In the genomic region with DNA sequence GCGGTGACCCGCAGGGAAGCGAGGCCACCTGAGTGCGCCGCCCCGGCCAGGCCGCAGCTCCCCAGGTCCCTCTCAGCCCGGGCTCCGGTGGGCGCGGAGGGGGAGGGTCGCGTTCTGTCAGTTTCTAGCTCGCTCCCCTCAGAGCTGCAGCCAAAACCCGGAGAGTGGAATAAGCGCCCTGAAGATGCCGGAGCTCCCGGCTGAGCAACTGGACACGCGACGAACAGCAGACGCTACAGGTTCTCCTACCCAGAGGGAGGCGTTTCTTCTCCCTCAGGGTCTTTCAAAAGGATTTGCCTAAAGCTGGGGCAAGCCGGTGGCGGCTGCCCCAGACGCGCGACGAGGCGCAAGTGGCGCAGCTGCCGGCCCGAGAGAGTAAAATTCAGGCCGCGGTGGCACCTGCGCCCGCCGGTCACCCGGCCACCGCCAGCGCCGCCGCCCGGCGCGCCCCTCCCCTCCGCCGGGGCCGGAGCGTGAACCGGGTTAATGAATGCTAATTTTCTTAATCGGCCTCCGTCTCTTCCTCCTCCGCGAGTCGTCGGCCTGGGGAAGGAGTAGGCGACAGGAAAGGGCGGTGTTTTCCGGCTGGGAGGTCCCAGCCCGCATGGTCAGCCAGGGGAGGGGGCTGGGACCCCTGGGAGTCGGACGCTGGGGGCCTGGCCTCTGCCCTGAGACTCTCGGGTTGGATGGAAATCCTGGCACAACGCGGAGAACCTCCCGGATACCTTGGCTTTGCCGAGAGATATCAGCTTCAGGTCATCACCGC, we compare ENCODE assay signal across 8 cellular contexts. TPM values are rescaled to one million over a fixed set of nuclear protein-coding genes. Genes with fewer than 3 reads are reported as not detected.
A peak's percentile ranks its signal among the peaks of the same experiment; 100 is the strongest.
DNase-seq lines count a peak whose midpoint lies in the region; ATAC-seq and TF ChIP-seq lines count a peak whose summit lies in the region.

No MANE protein-coding gene starts in this region.

- H3K4me3 ChIP-seq in AG10803 (ENCODE audit: low read length) (peak overlapping the region; percentile 69), colonic mucosa (peak overlapping the region; percentile 85)

- TF ChIP-seq CTCF in AG10803 (conservative IDR thresholded peaks at IDR 0.05; ENCODE audit: low read length) = no peak
- TF ChIP-seq CTCF in colonic mucosa (IDR thresholded peaks at IDR 0.05) = no peak

- no peaks in the 10 kb centered on the region for H3K36me3 ChIP-seq in colonic mucosa

- H3K9ac ChIP-seq in colonic mucosa (ENCODE audit: low read depth in 2 of 2, low read length in 2 of 2) = peak overlapping the region; percentile 74 to 75

- peak overlapping the region; percentile 92 for H3K27ac ChIP-seq in colonic mucosa

- ATAC-seq in GM19023 (IDR thresholded peaks at IDR 0.05; ENCODE audit: unreplicated experiment) = peak; percentile 45
- peak; percentile 49 for ATAC-seq in HG03139 (IDR thresholded peaks at IDR 0.05; ENCODE audit: unreplicated experiment)
- peak; percentile 60 for ATAC-seq in left colon

- DNase-seq in AG10803 (ENCODE audit: low read depth) = peak; percentile 90
- DNase-seq in NCI-H460 (ENCODE audit: extremely low read depth, low read depth) = peak; percentile 77
- peak; percentile 50 to 57 for DNase-seq in activated CD4-positive, alpha-beta T cell treated with anti-CD3 and anti-CD28 coated beads for 24 hours (ENCODE audit: low read depth in 2 of 2)
- peak; percentile 81 for DNase-seq in colonic mucosa
- DNase-seq in left colon = peak; percentile 75 to 84
- peak; percentile 73 to 75 for DNase-seq in stimulated activated CD4-positive, alpha-beta T cell treated with anti-CD3 and anti-CD28 coated beads, Interleukin-2, amount 100 ng/mL, for 24 hours

- H3K27me3 ChIP-seq in colonic mucosa = no peaks in the 10 kb centered on the region

- H3K4me1 ChIP-seq in colonic mucosa = peaks cover 6% of the 10 kb centered on the region

- intact Hi-C loops in colonic mucosa (cut with DNase I) (loop anchor here (5.0 to 10.0 kb wide), 2 partner anchors 85 to 257 kb away; no protein-coding TSS in a partner anchor), left colon (cut with DNase I, micrococcal nuclease) (no loop called here)

- H3K9me3 ChIP-seq in colonic mucosa = no peaks in the 10 kb centered on the region

RNA-seq across cellular contexts. Expression of gene CDC42EP3, which starts 0.8 kb away (rescaled TPM):
- 13.7 and 17.8 TPM in 2 replicates for total RNA-seq in NCI-H460 (2014; rRNA removed; shearing (Covaris generic))
- polyA plus RNA-seq in NCI-H460 (2014; cell fraction: nucleus; rRNA removed) = 1.9 and 12.9 TPM in 2 replicates
- 10 to 100 TPM in 1 of 2 donors, 1 to 10 TPM in 1; 7.2 to 37.3 TPM for total RNA-seq in colonic mucosa
- 10 to 100 TPM; 19.5 to 46.7 TPM for total RNA-seq in left colon

Comparison
In these comparisons a context has a peak if more than half of its experiments do, and no peak if none do; other contexts are left out.
1. Peak in every context shown above with its lines: DNase-seq, ATAC-seq, H3K4me3 ChIP-seq and H3K27ac ChIP-seq.